Comparison of ENCODE assay signal across 18 cellular contexts in genomic region chr5:133467325-133467700, GRCh38.
DNase-seq lines count a peak whose midpoint lies in the region; ATAC-seq and TF ChIP-seq lines count a peak whose summit lies in the region.
"Had no signal": no experiment of that assay in that cellular context is flagged by ENCODE, and none has a peak within 500 bp of the region (broad histone marks: within the 10 kb centered on the region; RNA-seq: fewer than 3 reads in every experiment).

No MANE protein-coding gene starts in this region.

- H2BK15ac ChIP-seq in H9 (ENCODE audit: low read depth, low read length), result no peak overlapping the region

- 0 out of 2 replicates have a peak overlapping the region, but pooled peaks have one; percentile 9 for H3K14ac ChIP-seq in H9 (ENCODE audit: insufficient read depth, low read length)

- TF ChIP-seq CTCF in H9 (conservative IDR thresholded peaks at IDR 0.05) (no peak), VCaP (conservative IDR thresholded peaks at IDR 0.05) (no peak)

- H3K23me2 ChIP-seq in H9 (ENCODE audit: insufficient read length, low read depth, low read length, poor library complexity, severe bottlenecking), result no peaks in the 10 kb centered on the region

- H3K18ac ChIP-seq in H9 (ENCODE audit: insufficient read length, low read depth, low read length), result no peak overlapping the region

- H2BK5ac ChIP-seq in H9 (ENCODE audit: insufficient read length, low read length), result no peak overlapping the region

- no CpG with 5 or more reads among the region's 5 CpGs for WGBS in H9 (ENCODE audit: extremely low coverage, insufficient read length, low lambda C conversion rate)

- no peak for ATAC-seq in HG03378 (IDR thresholded peaks at IDR 0.05; ENCODE audit: unreplicated experiment)
- no peak for ATAC-seq in GM18873 (IDR thresholded peaks at IDR 0.05; ENCODE audit: low FRiP score, unreplicated experiment)
- ATAC-seq: gastrocnemius medialis, left lung had no signal

- no peak overlapping the region for H3K4me3 Mint-ChIP-seq in CD8-positive, alpha-beta memory T cell
- H3K4me3 Mint-ChIP-seq in H9, result no peak overlapping the region
- H3K4me3 Mint-ChIP-seq: activated T-cell treated with anti-CD3 and anti-CD28 coated beads, Interleukin-2, amount 50 U/mL, for 24 hours; IgD-negative memory B cell had no signal

- H3K79me2 ChIP-seq in H9 (ENCODE audit: insufficient read depth, low read length), result no peaks in the 10 kb centered on the region

- H2BK20ac ChIP-seq in H9 (ENCODE audit: low read depth, low read length, poor library complexity, severe bottlenecking), result no peak overlapping the region

- CTCF ChIA-PET in CD8-positive, alpha-beta memory T cell (lab: Charles Lee), result no interaction called here

- H2AK5ac ChIP-seq in H9 (ENCODE audit: insufficient read length, low read length), result no peak overlapping the region

- H2BK12ac ChIP-seq in H9 (ENCODE audit: insufficient read length, low read depth, low read length), result no peak overlapping the region

- peaks cover 6% of the 10 kb centered on the region for H3K4me1 ChIP-seq in CD8-positive, alpha-beta memory T cell (ENCODE audit: insufficient read depth, low read length)
- peaks cover 5% of the 10 kb centered on the region; the same call in 1 of the 2 replicates for H3K4me1 ChIP-seq in H9 (ENCODE audit: insufficient read depth, low read length)
- H3K4me1 ChIP-seq: colonic mucosa, gastrocnemius medialis, left lung, tibial artery had no signal

- no peak overlapping the region for H3K23ac ChIP-seq in H9 (ENCODE audit: insufficient read length, low read depth, low read length)

- no peaks in the 10 kb centered on the region for H3K79me1 ChIP-seq in H9 (ENCODE audit: insufficient read depth, low read depth, low read length, poor library complexity, severe bottlenecking)

- H2AFZ ChIP-seq in H9 (ENCODE audit: low read length), result no peak overlapping the region

- H3K4ac ChIP-seq in H9 (ENCODE audit: low read depth, low read length), result no peak overlapping the region

- H3T11ph ChIP-seq in H9 (ENCODE audit: low read length), result no peak overlapping the region

- H3K56ac ChIP-seq in H9 (ENCODE audit: insufficient read length, low read depth, low read length), result no peak overlapping the region

- peaks cover 9 to 25% (median 19%) of the 10 kb centered on the region in 3 donors for H3K4me1 Mint-ChIP-seq in CD8-positive, alpha-beta memory T cell
- H3K4me1 Mint-ChIP-seq in H9, result peaks cover 13 to 19% of the 10 kb centered on the region in 2 experiments

- H3K36me3 ChIP-seq in CD8-positive, alpha-beta memory T cell (ENCODE audit: insufficient read depth, low read length), result no peaks in the 10 kb centered on the region
- H3K36me3 ChIP-seq: colonic mucosa, gastrocnemius medialis, left lung, tibial artery had no signal

- no peaks in the 10 kb centered on the region for H3K36me3 Mint-ChIP-seq in CD8-positive, alpha-beta memory T cell
- no peaks in the 10 kb centered on the region for H3K36me3 Mint-ChIP-seq in H9 (ENCODE audit: insufficient read depth in 1 of 3, low read depth in 3 of 3)
- H3K36me3 Mint-ChIP-seq: IgD-negative memory B cell had no signal

- H3K27ac Mint-ChIP-seq in CD8-positive, alpha-beta memory T cell, result no peak overlapping the region
- H3K27ac Mint-ChIP-seq in H9, result no peak overlapping the region
- H3K27ac Mint-ChIP-seq: activated T-cell treated with anti-CD3 and anti-CD28 coated beads, Interleukin-2, amount 50 U/mL, for 24 hours; IgD-negative memory B cell had no signal

- no peaks in the 10 kb centered on the region for H3K9me3 Mint-ChIP-seq in CD8-positive, alpha-beta memory T cell
- H3K9me3 Mint-ChIP-seq in H9, result no peaks in the 10 kb centered on the region
- H3K9me3 Mint-ChIP-seq: activated T-cell treated with anti-CD3 and anti-CD28 coated beads, Interleukin-2, amount 50 U/mL, for 24 hours; IgD-negative memory B cell had no signal

- H3K27me3 ChIP-seq in CD8-positive, alpha-beta memory T cell (ENCODE audit: insufficient read depth, low read length, poor library complexity, severe bottlenecking), result no peaks in the 10 kb centered on the region
- H3K27me3 ChIP-seq in H9 (ENCODE audit: insufficient read depth, low read length), result no peaks in the 10 kb centered on the region
- H3K27me3 ChIP-seq: colonic mucosa, gastrocnemius medialis had no signal

- no peak overlapping the region for H4K8ac ChIP-seq in H9 (replicated peaks; ENCODE audit: insufficient read length, low read depth, low read length)

- POLR2A ChIA-PET in CD8-positive, alpha-beta memory T cell (lab: Charles Lee), result no interaction called here

- no peaks in the 10 kb centered on the region for H4K20me1 ChIP-seq in H9 (ENCODE audit: control insufficient read depth, insufficient read depth, insufficient read length)

- no peak overlapping the region for H4K5ac ChIP-seq in H9 (ENCODE audit: insufficient read length, low read depth, low read length)

- no peak overlapping the region for H3K27ac ChIP-seq in CD8-positive, alpha-beta memory T cell (ENCODE audit: low read depth, low read length)
- H3K27ac ChIP-seq in H9 (ENCODE audit: insufficient read length, low read depth, low read length) (no peak overlapping the region), VCaP (peak overlapping the region; percentile 20; the same call in 1 of the 2 replicates)
- H3K27ac ChIP-seq: colonic mucosa, epithelial cell of prostate, gastrocnemius medialis, left lung, tibial artery had no signal

- H3K27me3 Mint-ChIP-seq in CD8-positive, alpha-beta memory T cell, result peaks cover 6 to 13% of the 10 kb centered on the region in 2 donors
- no peaks in the 10 kb centered on the region for H3K27me3 Mint-ChIP-seq in H9 (ENCODE audit: low read depth)

- H3K9me3 ChIP-seq in CD8-positive, alpha-beta memory T cell (ENCODE audit: low read length), result no peaks in the 10 kb centered on the region
- H3K9me3 ChIP-seq in H9 (ENCODE audit: control insufficient read depth, low read depth, low read length), result no peaks in the 10 kb centered on the region
- H3K9me3 ChIP-seq: colonic mucosa, gastrocnemius medialis, left lung, tibial artery had no signal

- no peak overlapping the region for H2BK120ac ChIP-seq in H9 (ENCODE audit: low read depth, low read length, poor library complexity, severe bottlenecking)

- H3K4me3 ChIP-seq in CD8-positive, alpha-beta memory T cell (ENCODE audit: low read length), result no peak overlapping the region
- H3K4me3 ChIP-seq: colonic mucosa, gastrocnemius medialis, left lung, tibial artery had no signal

- no peak overlapping the region for H3K4me2 ChIP-seq in H9 (ENCODE audit: insufficient read depth, insufficient read length, low read length)

- no peak overlapping the region for H4K91ac ChIP-seq in H9 (ENCODE audit: insufficient read length, low read depth, low read length)

- H3K9ac ChIP-seq in H9 (ENCODE audit: extremely low read depth, insufficient read length, low read length), result no peak overlapping the region

- peak in 3 of 5 donors; percentile 26 to 64 (median 52) for DNase-seq in CD8-positive, alpha-beta memory T cell
- DNase-seq in H9 (no peak), mesenteric fat pad (ENCODE audit: low spot score) (peak; percentile 43), midbrain (lab: John Stamatoyannopoulos, UW) (no peak)
- DNase-seq: activated CD4-positive, alpha-beta T cell treated with anti-CD3 and anti-CD28 coated beads for 1 hour; activated T-cell treated with anti-CD3 and anti-CD28 coated beads, Interleukin-2, amount 50 U/mL, for 24 hours; C1 segment of cervical spinal cord; colonic mucosa; gastrocnemius medialis; left lung; NCI-H1092; small intestine had no signal

Comparison
In these comparisons a context has a peak if more than half of its experiments do, and no peak if none do; other contexts are left out.
1. DNase-seq: peak in CD8-positive, alpha-beta memory T cell (3 of 5) and mesenteric fat pad (single experiment); none in H9 (single experiment) and midbrain (single experiment).